Comparison of ENCODE assay signal across 1 cellular context in the genomic region with DNA sequence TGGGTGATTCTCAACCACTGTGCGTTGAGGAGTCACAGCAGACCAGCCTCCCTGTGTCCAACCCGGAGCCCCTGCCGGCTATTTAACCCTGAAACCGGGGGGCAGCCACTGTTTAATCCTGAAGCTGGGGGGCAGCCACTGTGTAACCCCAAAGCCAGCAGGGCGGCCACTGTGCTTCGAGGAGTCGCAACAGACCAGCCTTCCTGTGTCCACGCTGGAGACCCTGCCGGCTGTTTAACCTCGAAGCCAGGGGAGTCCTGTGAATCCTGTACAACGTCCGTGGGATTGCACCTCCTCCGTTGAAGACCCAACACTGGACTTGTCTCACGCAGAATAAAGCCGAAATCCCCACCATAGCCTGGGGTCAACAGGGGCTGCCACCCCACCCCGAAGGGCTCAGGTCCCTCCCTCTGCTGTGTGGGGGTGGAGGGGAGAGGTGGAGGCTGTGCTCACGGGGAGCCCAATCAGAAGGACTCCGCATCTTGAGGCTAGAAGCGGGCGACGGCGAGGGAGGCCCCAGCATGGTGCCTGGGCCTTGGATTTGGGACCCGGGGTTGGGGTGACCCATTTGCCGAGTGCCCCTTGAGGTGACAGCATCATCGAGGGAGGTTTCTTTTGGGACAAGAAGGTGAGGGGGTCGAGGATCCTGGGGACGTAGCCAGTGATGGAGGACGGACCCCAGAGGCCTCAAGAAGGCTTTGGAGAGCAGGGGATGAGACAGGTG.
TF ChIP-seq lines count a peak whose summit lies in the region.

No MANE protein-coding gene starts in this region.

TF ChIP-seq in H1, 55 proteins besides CTCF, POLR2A, EP300 and RAD21:
- no peak for TF ChIP-seq JUN (IDR thresholded peaks at IDR 0.05; ENCODE audit: low read depth, low read length)
- TF ChIP-seq ZNF274 (IDR thresholded peaks at IDR 0.05; ENCODE audit: borderline replicate concordance, extremely low read depth, low read length) = no peak
- TF ChIP-seq SAP30 (IDR thresholded peaks at IDR 0.05; ENCODE audit: insufficient read depth, insufficient replicate concordance, low read length) = no peak
- TF ChIP-seq, protein P1, sequence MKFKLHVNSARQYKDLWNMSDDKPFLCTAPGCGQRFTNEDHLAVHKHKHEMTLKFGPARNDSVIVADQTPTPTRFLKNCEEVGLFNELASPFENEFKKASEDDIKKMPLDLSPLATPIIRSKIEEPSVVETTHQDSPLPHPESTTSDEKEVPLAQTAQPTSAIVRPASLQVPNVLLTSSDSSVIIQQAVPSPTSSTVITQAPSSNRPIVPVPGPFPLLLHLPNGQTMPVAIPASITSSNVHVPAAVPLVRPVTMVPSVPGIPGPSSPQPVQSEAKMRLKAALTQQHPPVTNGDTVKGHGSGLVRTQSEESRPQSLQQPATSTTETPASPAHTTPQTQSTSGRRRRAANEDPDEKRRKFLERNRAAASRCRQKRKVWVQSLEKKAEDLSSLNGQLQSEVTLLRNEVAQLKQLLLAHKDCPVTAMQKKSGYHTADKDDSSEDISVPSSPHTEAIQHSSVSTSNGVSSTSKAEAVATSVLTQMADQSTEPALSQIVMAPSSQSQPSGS (IDR thresholded peaks at IDR 0.05; ENCODE audit: low read length) = no peak
- TF ChIP-seq NANOG (IDR thresholded peaks at IDR 0.05; ENCODE audit: insufficient read depth, low read depth, low read length, poor library complexity, severe bottlenecking) = no peak
- TF ChIP-seq YY1 (IDR thresholded peaks at IDR 0.05; ENCODE audit: low read depth, low read length) = no peak
- no peak for TF ChIP-seq EZH2 (IDR thresholded peaks at IDR 0.05; ENCODE audit: low read depth, low read length, severe bottlenecking)
- TF ChIP-seq, protein P2, sequence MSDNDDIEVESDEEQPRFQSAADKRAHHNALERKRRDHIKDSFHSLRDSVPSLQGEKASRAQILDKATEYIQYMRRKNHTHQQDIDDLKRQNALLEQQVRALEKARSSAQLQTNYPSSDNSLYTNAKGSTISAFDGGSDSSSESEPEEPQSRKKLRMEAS (IDR thresholded peaks at IDR 0.05) = no peak
- no peak for TF ChIP-seq FOSL1 (IDR thresholded peaks at IDR 0.05; ENCODE audit: insufficient read depth, low read depth, low read length)
- no peak for TF ChIP-seq CHD2 (IDR thresholded peaks at IDR 0.05; ENCODE audit: low read length)
- no peak for TF ChIP-seq PHF8 (conservative IDR thresholded peaks at IDR 0.05; ENCODE audit: low read depth, low read length)
- TF ChIP-seq SIRT6 (IDR thresholded peaks at IDR 0.05; ENCODE audit: low read length) = no peak
- TF ChIP-seq TCF12 (IDR thresholded peaks at IDR 0.05; ENCODE audit: low read depth, low read length) = no peak
- TF ChIP-seq KDM4A (IDR thresholded peaks at IDR 0.05; ENCODE audit: low read depth, low read length, severe bottlenecking) = no peak
- no peak for TF ChIP-seq RXRA (IDR thresholded peaks at IDR 0.05; ENCODE audit: insufficient read depth, low read depth, low read length)
- no peak for TF ChIP-seq HDAC2 (IDR thresholded peaks at IDR 0.05; ENCODE audit: borderline replicate concordance in 1 of 2, low read depth in 2 of 2, low read length in 2 of 2)
- TF ChIP-seq, protein P3, sequence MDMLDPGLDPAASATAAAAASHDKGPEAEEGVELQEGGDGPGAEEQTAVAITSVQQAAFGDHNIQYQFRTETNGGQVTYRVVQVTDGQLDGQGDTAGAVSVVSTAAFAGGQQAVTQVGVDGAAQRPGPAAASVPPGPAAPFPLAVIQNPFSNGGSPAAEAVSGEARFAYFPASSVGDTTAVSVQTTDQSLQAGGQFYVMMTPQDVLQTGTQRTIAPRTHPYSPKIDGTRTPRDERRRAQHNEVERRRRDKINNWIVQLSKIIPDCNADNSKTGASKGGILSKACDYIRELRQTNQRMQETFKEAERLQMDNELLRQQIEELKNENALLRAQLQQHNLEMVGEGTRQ (IDR thresholded peaks at IDR 0.05; ENCODE audit: low read length) = no peak
